ENCODE assay signal across 13 cellular contexts in genomic region chr10:4882704-4883078, GRCh38. TPM values are rescaled to one million over a fixed set of nuclear protein-coding genes. Genes with fewer than 3 reads are reported as not detected.
DNase-seq lines count a peak whose midpoint lies in the region; TF ChIP-seq lines count a peak whose summit lies in the region.
"Had no signal": no experiment of that assay in that cellular context is flagged by ENCODE, and none has a peak within 500 bp of the region (broad histone marks: within the 10 kb centered on the region; RNA-seq: fewer than 3 reads in every experiment).

No MANE protein-coding gene starts in this region.

- H3K27me3 ChIP-seq in AG04450 (ENCODE audit: control insufficient read depth, insufficient read depth, low read length): no peaks in the 10 kb centered on the region
- no peaks in the 10 kb centered on the region for H3K27me3 ChIP-seq in CD8-positive, alpha-beta memory T cell (ENCODE audit: insufficient read depth, low read length, poor library complexity, severe bottlenecking)
- no peaks in the 10 kb centered on the region for H3K27me3 ChIP-seq in Loucy (ENCODE audit: insufficient read depth, low read length, poor library complexity, severe bottlenecking)
- H3K27me3 ChIP-seq in mesenchymal stem cell (ENCODE audit: control insufficient read depth in 1 of 2, insufficient read depth in 1 of 2, low read length in 2 of 2): no peaks in the 10 kb centered on the region
- no peaks in the 10 kb centered on the region for H3K27me3 ChIP-seq in esophagus muscularis mucosa

- H2BK15ac ChIP-seq in mesenchymal stem cell (ENCODE audit: low read depth, poor library complexity, severe bottlenecking): no peak overlapping the region

- no peaks in the 10 kb centered on the region for H3K79me2 ChIP-seq in Loucy (ENCODE audit: insufficient read depth, low read length)

- no peaks in the 10 kb centered on the region for H3K36me3 ChIP-seq in CD8-positive, alpha-beta memory T cell (ENCODE audit: insufficient read depth, low read length)
- H3K36me3 ChIP-seq in Loucy (ENCODE audit: insufficient read depth, low read length): no peaks in the 10 kb centered on the region
- H3K36me3 ChIP-seq in mesenchymal stem cell (ENCODE audit: control insufficient read depth in 1 of 2, insufficient read depth in 2 of 2, low read depth in 1 of 2, low read length in 2 of 2): no peaks in the 10 kb centered on the region
- no peaks in the 10 kb centered on the region for H3K36me3 ChIP-seq in esophagus muscularis mucosa

- POLR2A ChIA-PET in AG04450 (lab: Yijun Ruan, JAX): interaction anchor here (1.0 kb wide), 1 partner anchor 65 kb away, joined by 4 read pairs; no protein-coding TSS in a partner anchor
- POLR2A ChIA-PET in CD8-positive, alpha-beta memory T cell (lab: Charles Lee): no interaction called here

- H3K9ac ChIP-seq in Loucy (ENCODE audit: low read depth, low read length, poor library complexity, severe bottlenecking) (no peak overlapping the region), mesenchymal stem cell (ENCODE audit: low read length) (peak overlapping the region; percentile 1)

- no peak overlapping the region for H3K4me3 Mint-ChIP-seq in CD8-positive, alpha-beta memory T cell
- H3K4me3 Mint-ChIP-seq: CD4-positive, CD25-positive, alpha-beta regulatory T cell had no signal

- H3K9me3 ChIP-seq in AG04450 (ENCODE audit: control insufficient read depth, insufficient read depth, low read length) (no peaks in the 10 kb centered on the region), Loucy (ENCODE audit: insufficient read depth, low read depth, low read length) (no peaks in the 10 kb centered on the region), mesenchymal stem cell (ENCODE audit: control insufficient read depth, low read length) (no peaks in the 10 kb centered on the region), esophagus muscularis mucosa (no peaks in the 10 kb centered on the region)
- H3K9me3 ChIP-seq in CD8-positive, alpha-beta memory T cell (ENCODE audit: low read length): no peaks in the 10 kb centered on the region

- no peaks in the 10 kb centered on the region for H3K79me1 ChIP-seq in mesenchymal stem cell (replicated peaks; ENCODE audit: low read length, poor library complexity, severe bottlenecking)

- 85% methylated on average over 2 of the region's 2 CpGs for WGBS in mesenchymal stem cell
- 85% methylated on average over 2 of the region's 2 CpGs for WGBS in esophagus muscularis mucosa

- no peaks in the 10 kb centered on the region for H3K4me1 Mint-ChIP-seq in CD8-positive, alpha-beta memory T cell

- no peak overlapping the region for H2AK5ac ChIP-seq in mesenchymal stem cell (ENCODE audit: low read length, severe bottlenecking)

- no peak overlapping the region for H2BK5ac ChIP-seq in mesenchymal stem cell (ENCODE audit: low read depth, low read length, poor library complexity, severe bottlenecking)

- intact Hi-C loops in esophagus muscularis mucosa (cut with DNase I): no loop called here

- no peak overlapping the region for H4K91ac ChIP-seq in mesenchymal stem cell (ENCODE audit: low read length)

- H3K4me3 ChIP-seq in AG04450 (ENCODE audit: low read depth, low read length) (no peak overlapping the region), Loucy (ENCODE audit: low read length, poor library complexity, severe bottlenecking) (no peak overlapping the region), mesenchymal stem cell (ENCODE audit: insufficient read depth in 1 of 2, low read depth in 1 of 2, low read length in 2 of 2) (peak overlapping the region in 1 of 2 experiments; percentile 5), esophagus muscularis mucosa (no peak overlapping the region)
- H3K4me3 ChIP-seq in CD8-positive, alpha-beta memory T cell (ENCODE audit: low read length): no peak overlapping the region

- no peak for TF ChIP-seq CTCF in AG04450 (IDR thresholded peaks at IDR 0.05; ENCODE audit: low read depth, low read length)
- TF ChIP-seq CTCF in Loucy (conservative IDR thresholded peaks at IDR 0.05; ENCODE audit: low read length): no peak
- TF ChIP-seq CTCF in esophagus muscularis mucosa (IDR thresholded peaks at IDR 0.05): no peak

- H3K27ac Mint-ChIP-seq in CD8-positive, alpha-beta memory T cell: no peak overlapping the region
- H3K27ac Mint-ChIP-seq: CD4-positive, CD25-positive, alpha-beta regulatory T cell had no signal

- no peak overlapping the region for H4K8ac ChIP-seq in mesenchymal stem cell (ENCODE audit: low read length)

- H3K23ac ChIP-seq in mesenchymal stem cell (ENCODE audit: low read length in 2 of 2): no peak overlapping the region

- no peaks in the 10 kb centered on the region for H3K9me2 ChIP-seq in Loucy (replicated peaks; ENCODE audit: low read depth, low read length)

- peak overlapping the region in 1 of 2 experiments; percentile 28 for H3K4ac ChIP-seq in mesenchymal stem cell (ENCODE audit: low read depth in 1 of 2, low read length in 2 of 2)

- H3K27ac ChIP-seq in AG04450 (ENCODE audit: low read depth, low read length): peak overlapping the region; percentile 70
- peak overlapping the region; percentile 22 for H3K27ac ChIP-seq in CD8-positive, alpha-beta memory T cell (ENCODE audit: low read depth, low read length)
- H3K27ac ChIP-seq in mesenchymal stem cell (ENCODE audit: low read length, poor library complexity, severe bottlenecking): no peak overlapping the region
- no peak overlapping the region for H3K27ac ChIP-seq in esophagus muscularis mucosa (replicated peaks in 1 of 4)
- H3K27ac ChIP-seq: HL-60 had no signal

- H3K4me2 ChIP-seq in Loucy (ENCODE audit: low read depth, low read length, poor library complexity, severe bottlenecking): peak overlapping the region; percentile 28
- no peak overlapping the region for H3K4me2 ChIP-seq in mesenchymal stem cell (ENCODE audit: low read length, poor library complexity, severe bottlenecking)

- peak overlapping the region in 1 of 2 experiments; percentile 19 for H3K18ac ChIP-seq in mesenchymal stem cell (ENCODE audit: low read depth in 1 of 2, low read length in 2 of 2)

- H3F3A ChIP-seq in Loucy (ENCODE audit: low read depth): no peaks in the 10 kb centered on the region

- TF ChIP-seq EP300 in esophagus muscularis mucosa (IDR thresholded peaks at IDR 0.05): no peak

- peaks cover 3 to 38% of the 10 kb centered on the region in 2 donors for H3K27me3 Mint-ChIP-seq in CD8-positive, alpha-beta memory T cell

- DNase-seq in AG04450 (ENCODE audit: low read depth, low spot score) (no peak), mesenchymal stem cell (no peak), NCI-H345 treated with DMSO at 0.1 percent for 48 hours (lab: John Stamatoyannopoulos, UW; ENCODE audit: unreplicated experiment) (no peak), esophagus muscularis mucosa (ENCODE audit: extremely low spot score) (no peak), NCI-H2029 (lab: John Stamatoyannopoulos, UW) (no peak)
- DNase-seq in CD8-positive, alpha-beta memory T cell: no peak
- DNase-seq: Calu3; CD4-positive, CD25-positive, alpha-beta regulatory T cell; DMS79; KG1 had no signal

- CTCF ChIA-PET in AG04450 (lab: Charles Lee): interaction anchor here (0.9 kb wide), 1 partner anchor 33 kb away, joined by 4 read pairs; no protein-coding TSS in a partner anchor
- CTCF ChIA-PET in CD8-positive, alpha-beta memory T cell (lab: Charles Lee): no interaction called here

- H3K9me3 Mint-ChIP-seq in CD8-positive, alpha-beta memory T cell: no peaks in the 10 kb centered on the region

- H4K20me1 ChIP-seq in Loucy (ENCODE audit: insufficient read depth, low read length, poor library complexity, severe bottlenecking): no peaks in the 10 kb centered on the region

- H2AFZ ChIP-seq in Loucy (ENCODE audit: low read length) (no peak overlapping the region; the same call in 1 of the 2 replicates), mesenchymal stem cell (ENCODE audit: low read depth, low read length) (no peak overlapping the region)

- TF ChIP-seq POLR2A in esophagus muscularis mucosa (IDR thresholded peaks at IDR 0.05; ENCODE audit: low read depth): no peak

- no peak overlapping the region for H2BK12ac ChIP-seq in mesenchymal stem cell (ENCODE audit: low read length in 2 of 2)

- H3K14ac ChIP-seq in mesenchymal stem cell (ENCODE audit: low read length in 2 of 2): no peak overlapping the region

- H2BK120ac ChIP-seq in mesenchymal stem cell (ENCODE audit: low read depth, low read length): no peak overlapping the region

- H3K36me3 Mint-ChIP-seq in CD8-positive, alpha-beta memory T cell: no peaks in the 10 kb centered on the region
- H3K36me3 Mint-ChIP-seq: CD4-positive, CD25-positive, alpha-beta regulatory T cell had no signal

- H3K4me1 ChIP-seq in CD8-positive, alpha-beta memory T cell (ENCODE audit: insufficient read depth, low read length): no peaks in the 10 kb centered on the region
- peaks cover 20% of the 10 kb centered on the region for H3K4me1 ChIP-seq in Loucy (ENCODE audit: insufficient read depth, low read length, poor library complexity, severe bottlenecking)
- H3K4me1 ChIP-seq in mesenchymal stem cell (ENCODE audit: control insufficient read depth, insufficient read depth, low read depth, low read length): no peaks in the 10 kb centered on the region
- H3K4me1 ChIP-seq in esophagus muscularis mucosa: no peaks in the 10 kb centered on the region

RNA-seq across cellular contexts. Expression of gene AKR1E2, which starts 56.7 kb away (rescaled TPM):
- polyA plus RNA-seq in AG04450 (2011; rRNA removed): 1.3 and 1.4 TPM in 2 replicates
- 3.3 and 4.9 TPM in 2 replicates for polyA minus RNA-seq in AG04450 (2011; rRNA and poly(A)+ RNA removed)
- total RNA-seq in CD8-positive, alpha-beta memory T cell: 1 to 10 TPM; 2.5 to 2.6 TPM
- polyA plus RNA-seq in CD8-positive, alpha-beta memory T cell: not detected
- polyA plus RNA-seq in mesenchymal stem cell (2013, experiment 1 of 2): 0.73 TPM
- polyA plus RNA-seq in mesenchymal stem cell (2013, experiment 2 of 2): 0.52 TPM
- 10 to 100 TPM; 16.5 to 21.0 (median 18.0) TPM for total RNA-seq in esophagus muscularis mucosa
- total RNA-seq: H4 had no signal

Comparison
In these comparisons a context has a peak if more than half of its experiments do, and no peak if none do; other contexts are left out.
1. H3K27ac ChIP-seq: peak in AG04450 (single experiment) and CD8-positive, alpha-beta memory T cell (single experiment); none in mesenchymal stem cell (single experiment) and esophagus muscularis mucosa (0 of 4).
2. RNA of gene AKR1E2, which starts 56.7 kb away (total RNA-seq): 16.5 to 21.0 TPM in esophagus muscularis mucosa; 2.5 to 2.6 TPM in CD8-positive, alpha-beta memory T cell; every median in the first group is over 4 times any median in the second.